1 cellular context compared by ENCODE assay signal in genomic region chr9:121281614-121282291, GRCh38.
TF ChIP-seq lines count a peak whose summit lies in the region.

No MANE protein-coding gene starts in this region.

TF ChIP-seq in HepG2, 621 proteins besides CTCF, POLR2A, EP300 and RAD21 (continued from another document and continues in another):
- TF ChIP-seq, protein P1, sequence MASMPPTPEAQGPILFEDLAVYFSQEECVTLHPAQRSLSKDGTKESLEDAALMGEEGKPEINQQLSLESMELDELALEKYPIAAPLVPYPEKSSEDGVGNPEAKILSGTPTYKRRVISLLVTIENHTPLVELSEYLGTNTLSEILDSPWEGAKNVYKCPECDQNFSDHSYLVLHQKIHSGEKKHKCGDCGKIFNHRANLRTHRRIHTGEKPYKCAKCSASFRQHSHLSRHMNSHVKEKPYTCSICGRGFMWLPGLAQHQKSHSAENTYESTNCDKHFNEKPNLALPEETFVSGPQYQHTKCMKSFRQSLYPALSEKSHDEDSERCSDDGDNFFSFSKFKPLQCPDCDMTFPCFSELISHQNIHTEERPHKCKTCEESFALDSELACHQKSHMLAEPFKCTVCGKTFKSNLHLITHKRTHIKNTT (CRISPR knock-in tag; IDR thresholded peaks at IDR 0.05) = no peak
- TF ChIP-seq PAWR (CRISPR knock-in tag; IDR thresholded peaks at IDR 0.05; ENCODE audit: borderline replicate concordance) (no peak), SAP130 (CRISPR knock-in tag; IDR thresholded peaks at IDR 0.05; ENCODE audit: low read depth) (peak; percentile 80), ZNF878 (CRISPR knock-in tag; IDR thresholded peaks at IDR 0.05) (no peak), ZC3H13 (CRISPR knock-in tag; IDR thresholded peaks at IDR 0.05) (no peak), SOX6 (IDR thresholded peaks at IDR 0.05) (no peak), SOX6 (CRISPR knock-in tag; IDR thresholded peaks at IDR 0.05) (peak; percentile 59), HDAC2 (CRISPR knock-in tag; IDR thresholded peaks at IDR 0.05) (peak; percentile 49; the same call in 1 of the 2 replicates), MED8 (CRISPR knock-in tag; IDR thresholded peaks at IDR 0.05; ENCODE audit: insufficient replicate concordance) (peak; percentile 14), PAX8 (CRISPR knock-in tag; IDR thresholded peaks at IDR 0.05; ENCODE audit: borderline replicate concordance) (no peak), ELF3 (CRISPR knock-in tag; IDR thresholded peaks at IDR 0.05) (peak; percentile 26; the same call in 1 of the 2 replicates), MED1 (CRISPR knock-in tag; IDR thresholded peaks at IDR 0.05) (peak; percentile 32), ZNF614 (CRISPR knock-in tag; IDR thresholded peaks at IDR 0.05; ENCODE audit: borderline replicate concordance) (0 out of 2 replicates have a peak, but pooled peaks have one; percentile 46), ZFP36L1 (CRISPR knock-in tag; IDR thresholded peaks at IDR 0.05) (peak; percentile 71; the same call in 1 of the 2 replicates), ZNF101 (CRISPR knock-in tag; IDR thresholded peaks at IDR 0.05; ENCODE audit: borderline replicate concordance, low read depth) (no peak), LCORL (IDR thresholded peaks at IDR 0.05) (no peak), LCORL (CRISPR knock-in tag; IDR thresholded peaks at IDR 0.05) (peak; percentile 16; the same call in 1 of the 2 replicates), ADNP (CRISPR knock-in tag; IDR thresholded peaks at IDR 0.05) (peak; percentile 47; the same call in 1 of the 2 replicates), ZFP41 (CRISPR knock-in tag; IDR thresholded peaks at IDR 0.05; ENCODE audit: borderline replicate concordance) (no peak), FOXK2 (IDR thresholded peaks at IDR 0.05) (no peak), RFX1 (IDR thresholded peaks at IDR 0.05) (no peak), ZBTB44 (CRISPR knock-in tag; IDR thresholded peaks at IDR 0.05) (no peak), ZNF607 (CRISPR knock-in tag; IDR thresholded peaks at IDR 0.05; ENCODE audit: borderline replicate concordance) (no peak; the same call in 1 of the 2 replicates), ZNF205 (CRISPR knock-in tag; IDR thresholded peaks at IDR 0.05) (0 out of 2 replicates have a peak, but pooled peaks have one; percentile 14), AKAP8 (CRISPR knock-in tag; IDR thresholded peaks at IDR 0.05) (no peak), CEBPB (IDR thresholded peaks at IDR 0.05; ENCODE audit: borderline replicate concordance, low read depth, low read length) (no peak), HNF4A (CRISPR knock-in tag; IDR thresholded peaks at IDR 0.05) (no peak; the same call in 1 of the 2 replicates), KLF16 (CRISPR knock-in tag; IDR thresholded peaks at IDR 0.05) (0 out of 4 replicates have a peak, but pooled peaks of 1 of the 2 experiments have one; percentile 16), LBX2 (CRISPR knock-in tag; IDR thresholded peaks at IDR 0.05; ENCODE audit: borderline replicate concordance) (no peak), CCAR2 (optimal IDR thresholded peaks at IDR 0.05; ENCODE audit: low read depth, low read length) (no peak), FOSL2 (CRISPR knock-in tag; IDR thresholded peaks at IDR 0.05) (peak; percentile 100), FOXO1 (CRISPR knock-in tag; IDR thresholded peaks at IDR 0.05) (peak; percentile 84), GABPA (IDR thresholded peaks at IDR 0.05; ENCODE audit: low read depth, low read length) (no peak), GABPA (CRISPR knock-in tag; IDR thresholded peaks at IDR 0.05; ENCODE audit: low read depth) (peak; percentile 27; the same call in 1 of the 2 replicates), ZNF333 (CRISPR knock-in tag; IDR thresholded peaks at IDR 0.05; ENCODE audit: borderline replicate concordance) (0 out of 2 replicates have a peak, but pooled peaks have one; percentile 46), GATA4 (IDR thresholded peaks at IDR 0.05; ENCODE audit: borderline replicate concordance, low read depth) (no peak), ZNF501 (CRISPR knock-in tag; IDR thresholded peaks at IDR 0.05) (peak; percentile 86), TCF7 (IDR thresholded peaks at IDR 0.05; ENCODE audit: low read depth) (peak; percentile 27; the same call in 1 of the 2 replicates), HDAC1 (CRISPR knock-in tag; IDR thresholded peaks at IDR 0.05) (peak; percentile 38; the same call in 1 of the 2 replicates), DPF2 (CRISPR knock-in tag; IDR thresholded peaks at IDR 0.05; ENCODE audit: borderline replicate concordance, low read depth) (peak; percentile 56), ZNF768 (CRISPR knock-in tag; IDR thresholded peaks at IDR 0.05) (peak; percentile 42; the same call in 1 of the 2 replicates), FOXA3 (CRISPR knock-in tag; IDR thresholded peaks at IDR 0.05) (peak; percentile 57), SRY (CRISPR knock-in tag; IDR thresholded peaks at IDR 0.05) (0 out of 2 replicates have a peak, but pooled peaks have one; percentile 29), PHF21A (CRISPR knock-in tag; IDR thresholded peaks at IDR 0.05) (peak; percentile 60), RCOR2 (CRISPR knock-in tag; IDR thresholded peaks at IDR 0.05) (peak; percentile 65; the same call in 1 of the 2 replicates), ZNF3 (CRISPR knock-in tag; IDR thresholded peaks at IDR 0.05) (no peak)
- TF ChIP-seq, protein P2, sequence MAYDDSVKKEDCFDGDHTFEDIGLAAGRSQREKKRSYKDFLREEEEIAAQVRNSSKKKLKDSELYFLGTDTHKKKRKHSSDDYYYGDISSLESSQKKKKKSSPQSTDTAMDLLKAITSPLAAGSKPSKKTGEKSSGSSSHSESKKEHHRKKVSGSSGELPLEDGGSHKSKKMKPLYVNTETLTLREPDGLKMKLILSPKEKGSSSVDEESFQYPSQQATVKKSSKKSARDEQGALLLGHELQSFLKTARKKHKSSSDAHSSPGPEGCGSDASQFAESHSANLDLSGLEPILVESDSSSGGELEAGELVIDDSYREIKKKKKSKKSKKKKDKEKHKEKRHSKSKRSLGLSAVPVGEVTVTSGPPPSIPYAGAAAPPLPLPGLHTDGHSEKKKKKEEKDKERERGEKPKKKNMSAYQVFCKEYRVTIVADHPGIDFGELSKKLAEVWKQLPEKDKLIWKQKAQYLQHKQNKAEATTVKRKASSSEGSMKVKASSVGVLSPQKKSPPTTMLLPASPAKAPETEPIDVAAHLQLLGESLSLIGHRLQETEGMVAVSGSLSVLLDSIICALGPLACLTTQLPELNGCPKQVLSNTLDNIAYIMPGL (CRISPR knock-in tag; IDR thresholded peaks at IDR 0.05; ENCODE audit: borderline replicate concordance in 1 of 2, low read depth in 1 of 2) = peak in 1 of 2 experiments; percentile 9; a peak in 1 of 4 replicates
- TF ChIP-seq, protein P3, sequence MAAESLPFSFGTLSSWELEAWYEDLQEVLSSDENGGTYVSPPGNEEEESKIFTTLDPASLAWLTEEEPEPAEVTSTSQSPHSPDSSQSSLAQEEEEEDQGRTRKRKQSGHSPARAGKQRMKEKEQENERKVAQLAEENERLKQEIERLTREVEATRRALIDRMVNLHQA (CRISPR knock-in tag; IDR thresholded peaks at IDR 0.05) = no peak
- TF ChIP-seq, protein P4, sequence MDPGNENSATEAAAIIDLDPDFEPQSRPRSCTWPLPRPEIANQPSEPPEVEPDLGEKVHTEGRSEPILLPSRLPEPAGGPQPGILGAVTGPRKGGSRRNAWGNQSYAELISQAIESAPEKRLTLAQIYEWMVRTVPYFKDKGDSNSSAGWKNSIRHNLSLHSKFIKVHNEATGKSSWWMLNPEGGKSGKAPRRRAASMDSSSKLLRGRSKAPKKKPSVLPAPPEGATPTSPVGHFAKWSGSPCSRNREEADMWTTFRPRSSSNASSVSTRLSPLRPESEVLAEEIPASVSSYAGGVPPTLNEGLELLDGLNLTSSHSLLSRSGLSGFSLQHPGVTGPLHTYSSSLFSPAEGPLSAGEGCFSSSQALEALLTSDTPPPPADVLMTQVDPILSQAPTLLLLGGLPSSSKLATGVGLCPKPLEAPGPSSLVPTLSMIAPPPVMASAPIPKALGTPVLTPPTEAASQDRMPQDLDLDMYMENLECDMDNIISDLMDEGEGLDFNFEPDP (CRISPR knock-in tag; conservative IDR thresholded peaks at IDR 0.05) = no peak
- TF ChIP-seq, protein P5, sequence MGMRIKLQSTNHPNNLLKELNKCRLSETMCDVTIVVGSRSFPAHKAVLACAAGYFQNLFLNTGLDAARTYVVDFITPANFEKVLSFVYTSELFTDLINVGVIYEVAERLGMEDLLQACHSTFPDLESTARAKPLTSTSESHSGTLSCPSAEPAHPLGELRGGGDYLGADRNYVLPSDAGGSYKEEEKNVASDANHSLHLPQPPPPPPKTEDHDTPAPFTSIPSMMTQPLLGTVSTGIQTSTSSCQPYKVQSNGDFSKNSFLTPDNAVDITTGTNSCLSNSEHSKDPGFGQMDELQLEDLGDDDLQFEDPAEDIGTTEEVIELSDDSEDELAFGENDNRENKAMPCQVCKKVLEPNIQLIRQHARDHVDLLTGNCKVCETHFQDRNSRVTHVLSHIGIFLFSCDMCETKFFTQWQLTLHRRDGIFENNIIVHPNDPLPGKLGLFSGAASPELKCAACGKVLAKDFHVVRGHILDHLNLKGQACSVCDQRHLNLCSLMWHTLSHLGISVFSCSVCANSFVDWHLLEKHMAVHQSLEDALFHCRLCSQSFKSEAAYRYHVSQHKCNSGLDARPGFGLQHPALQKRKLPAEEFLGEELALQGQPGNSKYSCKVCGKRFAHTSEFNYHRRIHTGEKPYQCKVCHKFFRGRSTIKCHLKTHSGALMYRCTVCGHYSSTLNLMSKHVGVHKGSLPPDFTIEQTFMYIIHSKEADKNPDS (CRISPR knock-in tag; IDR thresholded peaks at IDR 0.05) = no peak
- TF ChIP-seq, protein P6, sequence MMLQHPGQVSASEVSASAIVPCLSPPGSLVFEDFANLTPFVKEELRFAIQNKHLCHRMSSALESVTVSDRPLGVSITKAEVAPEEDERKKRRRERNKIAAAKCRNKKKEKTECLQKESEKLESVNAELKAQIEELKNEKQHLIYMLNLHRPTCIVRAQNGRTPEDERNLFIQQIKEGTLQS (CRISPR knock-in tag; IDR thresholded peaks at IDR 0.05) = peak; percentile 99
- TF ChIP-seq, protein P7, sequence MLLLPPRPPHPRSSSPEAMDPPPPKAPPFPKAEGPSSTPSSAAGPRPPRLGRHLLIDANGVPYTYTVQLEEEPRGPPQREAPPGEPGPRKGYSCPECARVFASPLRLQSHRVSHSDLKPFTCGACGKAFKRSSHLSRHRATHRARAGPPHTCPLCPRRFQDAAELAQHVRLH (CRISPR knock-in tag; IDR thresholded peaks at IDR 0.05; ENCODE audit: borderline replicate concordance, low read depth) = no peak
- TF ChIP-seq, protein P8, sequence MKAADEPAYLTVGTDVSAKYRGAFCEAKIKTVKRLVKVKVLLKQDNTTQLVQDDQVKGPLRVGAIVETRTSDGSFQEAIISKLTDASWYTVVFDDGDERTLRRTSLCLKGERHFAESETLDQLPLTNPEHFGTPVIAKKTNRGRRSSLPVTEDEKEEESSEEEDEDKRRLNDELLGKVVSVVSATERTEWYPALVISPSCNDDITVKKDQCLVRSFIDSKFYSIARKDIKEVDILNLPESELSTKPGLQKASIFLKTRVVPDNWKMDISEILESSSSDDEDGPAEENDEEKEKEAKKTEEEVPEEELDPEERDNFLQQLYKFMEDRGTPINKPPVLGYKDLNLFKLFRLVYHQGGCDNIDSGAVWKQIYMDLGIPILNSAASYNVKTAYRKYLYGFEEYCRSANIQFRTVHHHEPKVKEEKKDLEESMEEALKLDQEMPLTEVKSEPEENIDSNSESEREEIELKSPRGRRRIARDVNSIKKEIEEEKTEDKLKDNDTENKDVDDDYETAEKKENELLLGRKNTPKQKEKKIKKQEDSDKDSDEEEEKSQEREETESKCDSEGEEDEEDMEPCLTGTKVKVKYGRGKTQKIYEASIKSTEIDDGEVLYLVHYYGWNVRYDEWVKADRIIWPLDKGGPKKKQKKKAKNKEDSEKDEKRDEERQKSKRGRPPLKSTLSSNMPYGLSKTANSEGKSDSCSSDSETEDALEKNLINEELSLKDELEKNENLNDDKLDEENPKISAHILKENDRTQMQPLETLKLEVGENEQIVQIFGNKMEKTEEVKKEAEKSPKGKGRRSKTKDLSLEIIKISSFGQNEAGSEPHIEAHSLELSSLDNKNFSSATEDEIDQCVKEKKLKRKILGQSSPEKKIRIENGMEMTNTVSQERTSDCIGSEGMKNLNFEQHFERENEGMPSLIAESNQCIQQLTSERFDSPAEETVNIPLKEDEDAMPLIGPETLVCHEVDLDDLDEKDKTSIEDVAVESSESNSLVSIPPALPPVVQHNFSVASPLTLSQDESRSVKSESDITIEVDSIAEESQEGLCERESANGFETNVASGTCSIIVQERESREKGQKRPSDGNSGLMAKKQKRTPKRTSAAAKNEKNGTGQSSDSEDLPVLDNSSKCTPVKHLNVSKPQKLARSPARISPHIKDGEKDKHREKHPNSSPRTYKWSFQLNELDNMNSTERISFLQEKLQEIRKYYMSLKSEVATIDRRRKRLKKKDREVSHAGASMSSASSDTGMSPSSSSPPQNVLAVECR (CRISPR knock-in tag; IDR thresholded peaks at IDR 0.05; ENCODE audit: borderline replicate concordance) = peak; percentile 56; the same call in 1 of the 2 replicates
